Comparison of ENCODE assay signal across 8 cellular contexts in the genomic region with DNA sequence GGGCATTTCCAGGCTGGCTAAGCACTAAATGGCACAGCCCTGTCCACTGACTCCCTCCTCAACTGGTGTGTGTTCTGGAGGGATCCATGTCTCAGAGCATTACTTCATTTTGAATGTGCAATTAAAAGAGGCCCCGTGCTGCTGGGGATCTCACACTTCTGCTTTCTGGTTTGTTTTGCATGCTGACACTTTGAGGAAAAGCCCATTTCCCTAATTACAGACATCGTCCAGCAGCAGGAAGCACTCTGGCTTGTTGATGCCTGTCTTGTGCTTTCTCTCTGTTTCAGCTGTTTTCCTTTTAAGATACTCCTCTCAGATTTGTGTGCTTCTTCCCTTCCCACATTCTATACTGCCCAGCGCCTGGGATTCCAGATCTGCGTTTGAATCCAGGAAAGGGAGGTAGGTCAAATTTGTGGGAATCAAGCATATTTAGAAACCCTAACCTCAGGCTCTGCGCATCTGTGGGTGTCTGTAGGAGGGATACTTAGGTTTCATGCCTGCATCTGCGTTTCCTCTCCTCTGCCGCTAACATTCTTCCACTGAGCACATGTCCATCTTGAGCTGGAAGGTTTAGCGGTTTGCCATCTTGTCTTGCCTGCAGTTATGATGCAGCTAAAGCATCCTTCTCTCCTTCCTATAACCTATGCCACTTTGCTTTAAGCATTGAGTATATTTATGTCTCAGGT. TPM values are rescaled to one million over a fixed set of nuclear protein-coding genes. Genes with fewer than 3 reads are reported as not detected.
DNase-seq lines count a peak whose midpoint lies in the region; ATAC-seq, FAIRE-seq and TF ChIP-seq lines count a peak whose summit lies in the region.

No MANE protein-coding gene starts in this region.

- TF ChIP-seq CTCF in GM13976 (IDR thresholded peaks at IDR 0.05; ENCODE audit: borderline replicate concordance, control extremely low read depth, extremely low read depth, insufficient read depth, missing control alignments) (no peak), thyroid gland (IDR thresholded peaks at IDR 0.05) (no peak)

- in situ Hi-C loops in GM13976 (cut with MboI; ENCODE audit: low sequenced_read_pairs, unreplicated experiment) = no loop called here

- H3K27ac ChIP-seq in thyroid gland = no peak overlapping the region

- intact Hi-C loops in cardiac septum (cut with DNase I) (no loop called here), thyroid gland (cut with DNase I) (no loop called here)

- TF ChIP-seq POLR2A in thyroid gland (IDR thresholded peaks at IDR 0.05) = no peak

- H3K4me3 ChIP-seq in thyroid gland (replicated peaks in 1 of 3) = no peak overlapping the region

- no peaks in the 10 kb centered on the region for H3K36me3 ChIP-seq in thyroid gland

- H3K9me3 ChIP-seq in thyroid gland = no peaks in the 10 kb centered on the region

- peaks cover 7 to 13% of the 10 kb centered on the region in 2 donors for H3K4me1 ChIP-seq in thyroid gland

- no peak for FAIRE-seq in urothelium cell line (lab: Jason Lieb, UNC)

- DNase-seq in GM13976 (ENCODE audit: low spot score) (peak; percentile 51), cardiac septum (ENCODE audit: low spot score) (peak; percentile 36), thyroid gland (no peak), urothelium cell line (ENCODE audit: low spot score) (no peak)
- DNase-seq in stimulated activated CD8-positive, alpha-beta memory T cell treated with anti-CD3 and anti-CD28 coated beads, Interleukin-4, amount 100 ng/mL, for 48 hours = no peak

- no peaks in the 10 kb centered on the region for H3K27me3 ChIP-seq in thyroid gland

- peak; percentile 60 for ATAC-seq in GM21576 (IDR thresholded peaks at IDR 0.05; ENCODE audit: unreplicated experiment)
- peak; percentile 55 for ATAC-seq in HG03558 (IDR thresholded peaks at IDR 0.05; ENCODE audit: extremely low read depth, unreplicated experiment)
- ATAC-seq in HG03457 (IDR thresholded peaks at IDR 0.05; ENCODE audit: unreplicated experiment) = no peak

- WGBS in thyroid gland, 2 donors = 70 to 74% methylated on average over 8 of the region's 8 CpGs

RNA-seq across cellular contexts. Expression of gene SYK, which starts 25.7 kb away (rescaled TPM):
- total RNA-seq in cardiac septum = 4.7 TPM
- 100 to 1,000 TPM in 1 of 4 donors, 10 to 100 TPM in 3; 50.7 to 107 (median 87.1) TPM for total RNA-seq in thyroid gland

Comparison
In these comparisons a context has a peak if more than half of its experiments do, and no peak if none do; other contexts are left out.
1. DNase-seq: peak in GM13976 (single experiment) and cardiac septum (single experiment); none in stimulated activated CD8-positive, alpha-beta memory T cell treated with anti-CD3 and anti-CD28 coated beads, Interleukin-4, amount 100 ng/mL, for 48 hours (single experiment), thyroid gland (0 of 2) and urothelium cell line (single experiment).